ENCODE assay signal across 26 cellular contexts in the genomic region with DNA sequence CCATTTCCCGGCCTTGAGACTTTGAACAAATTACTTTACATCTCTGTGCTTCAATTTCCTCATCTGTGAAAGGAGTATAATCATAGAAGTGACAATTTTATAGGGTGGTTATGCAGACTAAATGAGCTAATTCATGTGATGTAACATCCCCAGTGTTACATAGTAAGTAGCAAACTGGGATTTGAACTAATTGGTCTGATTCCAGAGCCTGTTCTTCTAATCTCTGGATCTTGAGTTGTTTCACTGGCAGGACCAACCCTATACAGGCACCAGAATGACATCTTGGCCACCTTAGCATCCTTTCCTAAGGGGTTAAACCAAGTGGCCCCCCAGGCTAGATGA.
A peak's percentile ranks its signal among the peaks of the same experiment; 100 is the strongest.
DNase-seq lines count a peak whose midpoint lies in the region; ATAC-seq and TF ChIP-seq lines count a peak whose summit lies in the region.
"Had no signal": no experiment of that assay in that cellular context is flagged by ENCODE, and none has a peak within 500 bp of the region (broad histone marks: within the 10 kb centered on the region; RNA-seq: fewer than 3 reads in every experiment).

No MANE protein-coding gene starts in this region.

- DNase-seq in T-helper 1 cell: no peak
- DNase-seq in activated T-cell treated with anti-CD3 and anti-CD28 coated beads, Interleukin-2, amount 50 U/mL, for 72 hours: no peak
- no peak for DNase-seq in activated T-cell treated with anti-CD3 and anti-CD28 coated beads, Interleukin-2, amount 50 U/mL, for 1 hour
- no peak for DNase-seq in IMR-90
- no peak for DNase-seq in left colon
- DNase-seq in ovary: no peak
- no peak for DNase-seq in natural killer cell
- DNase-seq: CD8-positive, alpha-beta memory T cell; DMS 273 treated with DMSO at 0.1 percent for 48 hours; DMS79; EL; GDM1; Karpas-422; NCI-H1092; NCI-H1417 treated with DMSO at 0.1 percent for 48 hours; NCI-H1694 treated with DMSO at 0.1 percent for 48 hours; NCI-H2081; NCI-H2227 treated with DMSO at 0.1 percent for 48 hours; NCI-H526 treated with DMSO at 0.1 percent for 48 hours; Right ventricle myocardium superior; RPMI8226 had no signal

- no peaks in the 10 kb centered on the region for H3K27me3 ChIP-seq in IMR-90 (ENCODE audit: control insufficient read depth, insufficient read depth, low read length)
- no peaks in the 10 kb centered on the region for H3K27me3 ChIP-seq in ovary
- H3K27me3 ChIP-seq: SJSA1 had no signal

- in situ Hi-C loops in IMR-90 (cut with MboI; ENCODE audit: low sequenced_read_pairs): no loop called here

- peaks cover 24% of the 10 kb centered on the region for H3K4me1 Mint-ChIP-seq in T-helper 1 cell treated with Interleukin-12 subunit alpha and Interleukin-12 subunit beta and Interleukin-4 antibody, amounts not matched to agents 30 μg/mL and 1 μg/mL, for 36 hours (ENCODE audit: low read depth)
- H3K4me1 Mint-ChIP-seq in activated T-cell treated with anti-CD3 and anti-CD28 coated beads, Interleukin-2, amount 50 U/mL, for 72 hours (ENCODE audit: low read depth): peaks cover 30% of the 10 kb centered on the region
- peaks cover 0 to 13% of the 10 kb centered on the region in 2 donors for H3K4me1 Mint-ChIP-seq in natural killer cell
- H3K4me1 Mint-ChIP-seq: B cell had no signal

- H3K4ac ChIP-seq in IMR-90 (ENCODE audit: low read depth, low read length): no peak overlapping the region

- no peak overlapping the region for H3K56ac ChIP-seq in IMR-90 (ENCODE audit: extremely low read depth, insufficient read depth, low read length)

- H3K9ac ChIP-seq in IMR-90 (ENCODE audit: low read depth, low read length): no peak overlapping the region

- no peak overlapping the region for H3K18ac ChIP-seq in IMR-90 (ENCODE audit: low read depth, low read length)

- H3K27me3 Mint-ChIP-seq in T-helper 1 cell treated with Interleukin-12 subunit alpha and Interleukin-12 subunit beta and Interleukin-4 antibody, amounts not matched to agents 30 μg/mL and 1 μg/mL, for 36 hours (ENCODE audit: low read depth): no peaks in the 10 kb centered on the region
- H3K27me3 Mint-ChIP-seq in activated T-cell treated with anti-CD3 and anti-CD28 coated beads, Interleukin-2, amount 50 U/mL, for 72 hours (ENCODE audit: low read depth): no peaks in the 10 kb centered on the region
- no peaks in the 10 kb centered on the region for H3K27me3 Mint-ChIP-seq in natural killer cell (ENCODE audit: low read depth in 2 of 2)
- H3K27me3 Mint-ChIP-seq: B cell; CD8-positive, alpha-beta memory T cell had no signal

- ATAC-seq in activated T-cell treated with anti-CD3 and anti-CD28 coated beads, Interleukin-2, amount 50 U/mL, for 72 hours (replicated peaks in 1 of 2): peak; percentile 24
- ATAC-seq in IMR-90 (ENCODE audit: low read depth) (0 out of 2 replicates have a peak, but pooled peaks have one; percentile 17), left colon (peak; percentile 41), natural killer cell (no peak)

- H2AK5ac ChIP-seq in IMR-90 (ENCODE audit: low read depth, low read length): no peak overlapping the region

- TF ChIP-seq POLR2A in IMR-90 (IDR thresholded peaks at IDR 0.05; ENCODE audit: low read depth, low read length): no peak
- no peak for TF ChIP-seq POLR2A in ovary (IDR thresholded peaks at IDR 0.05)

- H3K9me1 ChIP-seq in IMR-90 (ENCODE audit: insufficient read depth, low read length): peaks cover 3% of the 10 kb centered on the region; the same call in 1 of the 2 replicates

- H4K5ac ChIP-seq in IMR-90 (ENCODE audit: low read depth, low read length): no peak overlapping the region

- CTCF ChIA-PET in IMR-90 (lab: Yijun Ruan, JAX): no interaction called here

- H3K4me2 ChIP-seq in IMR-90 (ENCODE audit: low read depth, low read length): no peak overlapping the region

- peaks cover 26% of the 10 kb centered on the region for H3K36me3 Mint-ChIP-seq in T-helper 1 cell treated with Interleukin-12 subunit alpha and Interleukin-12 subunit beta and Interleukin-4 antibody, amounts not matched to agents 30 μg/mL and 1 μg/mL, for 36 hours (ENCODE audit: low read depth)
- peaks cover 0 to 12% of the 10 kb centered on the region in 2 donors for H3K36me3 Mint-ChIP-seq in activated T-cell treated with anti-CD3 and anti-CD28 coated beads, Interleukin-2, amount 50 U/mL, for 72 hours (ENCODE audit: insufficient read depth in 2 of 2)
- peaks cover 7% of the 10 kb centered on the region for H3K36me3 Mint-ChIP-seq in natural killer cell

- no peak overlapping the region for H3K4me3 ChIP-seq in IMR-90 (ENCODE audit: insufficient read depth, low read depth, low read length)
- no peak overlapping the region for H3K4me3 ChIP-seq in ovary
- H3K4me3 ChIP-seq: SJSA1 had no signal

- H2BK15ac ChIP-seq in IMR-90 (ENCODE audit: low read depth, low read length): no peak overlapping the region

- no peak overlapping the region for H3K4me3 Mint-ChIP-seq in T-helper 1 cell treated with Interleukin-12 subunit alpha and Interleukin-12 subunit beta and Interleukin-4 antibody, amounts not matched to agents 30 μg/mL and 1 μg/mL, for 36 hours
- H3K4me3 Mint-ChIP-seq in activated T-cell treated with anti-CD3 and anti-CD28 coated beads, Interleukin-2, amount 50 U/mL, for 72 hours: peak overlapping the region in 1 of 2 donors; percentile 12
- no peak overlapping the region for H3K4me3 Mint-ChIP-seq in natural killer cell
- H3K4me3 Mint-ChIP-seq: B cell; CD8-positive, alpha-beta memory T cell had no signal

- no peak overlapping the region for H2AK9ac ChIP-seq in IMR-90 (replicated peaks; ENCODE audit: low read depth, low read length, poor library complexity)

- no peaks in the 10 kb centered on the region for H3K79me1 ChIP-seq in IMR-90 (ENCODE audit: low read depth in 1 of 2, low read length in 2 of 2)

- TF ChIP-seq EP300 in ovary (IDR thresholded peaks at IDR 0.05): no peak

- no peak overlapping the region for H2BK120ac ChIP-seq in IMR-90 (ENCODE audit: low read depth, low read length)

- no peak overlapping the region for H3K23ac ChIP-seq in IMR-90 (ENCODE audit: low read depth, low read length)

- peaks cover 4% of the 10 kb centered on the region for H3K36me3 ChIP-seq in IMR-90 (ENCODE audit: control insufficient read depth, insufficient read depth, low read length)
- no peaks in the 10 kb centered on the region for H3K36me3 ChIP-seq in ovary

- H3K4me1 ChIP-seq in IMR-90 (ENCODE audit: control insufficient read depth, insufficient read depth, low read length) (no peaks in the 10 kb centered on the region; the same call in 1 of the 2 replicates), ovary (ENCODE audit: insufficient read depth) (no peaks in the 10 kb centered on the region)
- H3K4me1 ChIP-seq: SJSA1 had no signal

- no peak overlapping the region for H4K91ac ChIP-seq in IMR-90 (ENCODE audit: insufficient read depth, low read depth, low read length)

- no peak overlapping the region for H3K14ac ChIP-seq in IMR-90 (replicated peaks; ENCODE audit: low read depth, low read length)

- H2AFZ ChIP-seq in IMR-90 (replicated peaks; ENCODE audit: low read length, poor library complexity): no peak overlapping the region

- H4K8ac ChIP-seq in IMR-90 (ENCODE audit: low read depth in 2 of 2, low read length in 2 of 2): no peak overlapping the region

- no peak overlapping the region for H2BK5ac ChIP-seq in IMR-90 (ENCODE audit: low read depth, low read length, poor library complexity, severe bottlenecking)

- peak overlapping the region; percentile 49 for H3K27ac Mint-ChIP-seq in T-helper 1 cell treated with Interleukin-12 subunit alpha and Interleukin-12 subunit beta and Interleukin-4 antibody, amounts not matched to agents 30 μg/mL and 1 μg/mL, for 36 hours
- no peak overlapping the region for H3K27ac Mint-ChIP-seq in activated T-cell treated with anti-CD3 and anti-CD28 coated beads, Interleukin-2, amount 50 U/mL, for 72 hours
- H3K27ac Mint-ChIP-seq in natural killer cell: peak overlapping the region in 1 of 2 donors; percentile 9
- H3K27ac Mint-ChIP-seq: B cell had no signal

- no peak for TF ChIP-seq RAD21 in IMR-90 (IDR thresholded peaks at IDR 0.05; ENCODE audit: low read length)

- intact Hi-C loops in IMR-90 (cut with micrococcal nuclease) (no loop called here), left colon (cut with DNase I, micrococcal nuclease) (no loop called here), ovary (cut with DNase I) (no loop called here), natural killer cell (cut with micrococcal nuclease) (no loop called here)

- POLR2A ChIA-PET in IMR-90 (lab: Charles Lee; ENCODE audit: unreplicated experiment): interaction anchor here (0.6 kb wide), 1 partner anchor 16 kb away, joined by 4 read pairs; no protein-coding TSS in a partner anchor

- H3K9me3 Mint-ChIP-seq in T-helper 1 cell treated with Interleukin-12 subunit alpha and Interleukin-12 subunit beta and Interleukin-4 antibody, amounts not matched to agents 30 μg/mL and 1 μg/mL, for 36 hours: no peaks in the 10 kb centered on the region
- no peaks in the 10 kb centered on the region for H3K9me3 Mint-ChIP-seq in activated T-cell treated with anti-CD3 and anti-CD28 coated beads, Interleukin-2, amount 50 U/mL, for 72 hours
- no peaks in the 10 kb centered on the region for H3K9me3 Mint-ChIP-seq in natural killer cell
- H3K9me3 Mint-ChIP-seq: CD8-positive, alpha-beta memory T cell had no signal

- WGBS in IMR-90 (ENCODE audit: extremely low coverage in 2 of 2, insufficient read length in 1 of 2), 2 experiments: no CpG with 5 or more reads among the region's 1 CpG
- 89 to 93% (median 90%) methylated on average over 1 of the region's 1 CpG for WGBS in ovary, 3 donors

- dilution Hi-C loops in IMR-90 (cut with HindIII; ENCODE audit: low sequenced_read_pairs, unreplicated experiment): no loop called here

- no peaks in the 10 kb centered on the region for H3K9me3 ChIP-seq in IMR-90 (ENCODE audit: control insufficient read depth, insufficient read depth, low read length)
- no peaks in the 10 kb centered on the region for H3K9me3 ChIP-seq in ovary
- H3K9me3 ChIP-seq: SJSA1 had no signal

- H4K20me1 ChIP-seq in IMR-90 (ENCODE audit: insufficient read depth, low read length): no peaks in the 10 kb centered on the region

- no TSS peak for BruUV-seq in IMR-90 (replicated peaks; lab: Mats Ljungman, UMichigan)

- no peak overlapping the region for H2BK20ac ChIP-seq in IMR-90 (ENCODE audit: low read depth, low read length)

- TF ChIP-seq CTCF in IMR-90 (conservative IDR thresholded peaks at IDR 0.05; ENCODE audit: low read depth, low read length) (no peak), ovary (IDR thresholded peaks at IDR 0.05) (no peak), natural killer cell (IDR thresholded peaks at IDR 0.05) (no peak)

- no peak overlapping the region for H3K27ac ChIP-seq in IMR-90 (ENCODE audit: insufficient read depth, low read length)
- H3K27ac ChIP-seq in ovary: no peak overlapping the region
- H3K27ac ChIP-seq: 22Rv1, C4-2B, SJSA1 had no signal

TF ChIP-seq in IMR-90, 13 proteins besides CTCF, POLR2A, EP300 and RAD21 (continues in another document):
- TF ChIP-seq CEBPB (IDR thresholded peaks at IDR 0.05; ENCODE audit: low read depth, low read length): no peak
- TF ChIP-seq, protein P1, sequence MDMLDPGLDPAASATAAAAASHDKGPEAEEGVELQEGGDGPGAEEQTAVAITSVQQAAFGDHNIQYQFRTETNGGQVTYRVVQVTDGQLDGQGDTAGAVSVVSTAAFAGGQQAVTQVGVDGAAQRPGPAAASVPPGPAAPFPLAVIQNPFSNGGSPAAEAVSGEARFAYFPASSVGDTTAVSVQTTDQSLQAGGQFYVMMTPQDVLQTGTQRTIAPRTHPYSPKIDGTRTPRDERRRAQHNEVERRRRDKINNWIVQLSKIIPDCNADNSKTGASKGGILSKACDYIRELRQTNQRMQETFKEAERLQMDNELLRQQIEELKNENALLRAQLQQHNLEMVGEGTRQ (IDR thresholded peaks at IDR 0.05; ENCODE audit: low read depth, low read length): no peak

Comparison
In these comparisons a context has a peak if more than half of its experiments do, and no peak if none do; other contexts are left out.
1. ATAC-seq: peak in activated T-cell treated with anti-CD3 and anti-CD28 coated beads, Interleukin-2, amount 50 U/mL, for 72 hours (2 of 2), IMR-90 (single experiment) and left colon (single experiment); none in natural killer cell (0 of 3).